ENCODE assay signal across 8 cellular contexts in genomic region chr2:91772240-91772927, GRCh38.
DNase-seq lines count a peak whose midpoint lies in the region; ATAC-seq and TF ChIP-seq lines count a peak whose summit lies in the region.
"Not testable (repeated sequence)": the region's sequence is repeated elsewhere in the genome, so short reads cannot be mapped to it uniquely, and the experiment has no call there.

No MANE protein-coding gene starts in this region.

- WGBS in upper lobe of left lung, 2 donors = 70% methylated on average over 6 of the region's 13 CpGs; no CpG with 5 or more reads in 1 of the 2 donors

- ATAC-seq in effector memory CD8-positive, alpha-beta T cell (replicated peaks) = peak; percentile 19
- ATAC-seq in mucosa of descending colon (peak; percentile 77), upper lobe of left lung (ENCODE audit: low FRiP score in 2 of 2) (peak; percentile 24 to 36)

- not testable (repeated sequence) for H3K9me3 Mint-ChIP-seq in CD14-positive monocyte; effector memory CD8-positive, alpha-beta T cell

- not testable (repeated sequence) for H3K27me3 ChIP-seq in upper lobe of left lung

- H3K9me3 ChIP-seq in mucosa of descending colon, upper lobe of left lung: not testable (repeated sequence)

- not testable (repeated sequence) for H3K4me1 ChIP-seq in mucosa of descending colon (ENCODE audit: low read depth); upper lobe of left lung

- peak overlapping the region; percentile 80 to 95 (median 93) for H3K27ac Mint-ChIP-seq in CD14-positive monocyte
- H3K27ac Mint-ChIP-seq in effector memory CD8-positive, alpha-beta T cell = not testable (repeated sequence)

- TF ChIP-seq POLR2A in upper lobe of left lung (IDR thresholded peaks at IDR 0.05) = not testable (repeated sequence)

- H3K36me3 ChIP-seq in mucosa of descending colon (ENCODE audit: low read depth); upper lobe of left lung: not testable (repeated sequence)

- H3K4me3 ChIP-seq in mucosa of descending colon, upper lobe of left lung: not testable (repeated sequence)

- H3K27me3 Mint-ChIP-seq in CD14-positive monocyte (ENCODE audit: low read depth in 3 of 3); effector memory CD8-positive, alpha-beta T cell: not testable (repeated sequence)

- not testable (repeated sequence) for TF ChIP-seq CTCF in CD14-positive monocyte (IDR thresholded peaks at IDR 0.05); mucosa of descending colon (IDR thresholded peaks at IDR 0.05); upper lobe of left lung (IDR thresholded peaks at IDR 0.05)

- not testable (repeated sequence) for H3K27ac ChIP-seq in upper lobe of left lung

- not testable (repeated sequence) for H3K36me3 Mint-ChIP-seq in CD14-positive monocyte; effector memory CD8-positive, alpha-beta T cell (ENCODE audit: insufficient read depth)

- H3K4me1 Mint-ChIP-seq in CD14-positive monocyte = peaks cover 33% of the 10 kb centered on the region
- H3K4me1 Mint-ChIP-seq in effector memory CD8-positive, alpha-beta T cell (ENCODE audit: low read depth in 2 of 2) = not testable (repeated sequence)

- not testable (repeated sequence) for H3K4me3 Mint-ChIP-seq in CD14-positive monocyte; effector memory CD8-positive, alpha-beta T cell

- TF ChIP-seq EP300 in upper lobe of left lung (IDR thresholded peaks at IDR 0.05) = not testable (repeated sequence)

- intact Hi-C loops in CD14-positive monocyte (cut with micrococcal nuclease); mucosa of descending colon (cut with DNase I, micrococcal nuclease); posterior vena cava (cut with DNase I): not testable (repeated sequence)

- peak; percentile 86 for DNase-seq in CD14-positive monocyte (ENCODE audit: low spot score)
- peak; percentile 8 for DNase-seq in H4 (ENCODE audit: low spot score)
- peak; percentile 18 for DNase-seq in RPMI7951 (ENCODE audit: low read depth)
- not testable (repeated sequence) for DNase-seq in effector memory CD8-positive, alpha-beta T cell; mucosa of descending colon; upper lobe of left lung
- DNase-seq in kidney tubule cell (ENCODE audit: low spot score) = peak; percentile 48
- DNase-seq in posterior vena cava (ENCODE audit: low spot score) = peak; percentile 71

Comparison
In these comparisons a context has a peak if more than half of its experiments do, and no peak if none do; other contexts are left out.
1. ATAC-seq: peak in every context shown above with its lines; median percentile 77 in mucosa of descending colon; 30 in upper lobe of left lung; 19 in effector memory CD8-positive, alpha-beta T cell.